25 cellular contexts compared by ENCODE assay signal in genomic region chr1:116775116-116775752, GRCh38. TPM values are rescaled to one million over a fixed set of nuclear protein-coding genes. Genes with fewer than 3 reads are reported as not detected.
A peak's percentile ranks its signal among the peaks of the same experiment; 100 is the strongest.
DNase-seq lines count a peak whose midpoint lies in the region; ATAC-seq, FAIRE-seq and TF ChIP-seq lines count a peak whose summit lies in the region.
"Had no signal": no experiment of that assay in that cellular context is flagged by ENCODE, and none has a peak within 500 bp of the region (broad histone marks: within the 10 kb centered on the region; RNA-seq: fewer than 3 reads in every experiment).

No MANE protein-coding gene starts in this region.

- no peak for TF ChIP-seq POLR2A in GM12878 (IDR thresholded peaks at IDR 0.05; ENCODE audit: low read depth, low read length)

- no peak overlapping the region for H3K9ac ChIP-seq in GM12878 (ENCODE audit: control insufficient read depth, insufficient read depth, low read length)

- no peak overlapping the region for H3K27ac Mint-ChIP-seq in T-helper 2 cell treated with Interferon-gamma antibody and Interleukin-4, amounts not matched to agents 5 μg/mL and 100 μg/mL, for 36 hours
- H3K27ac Mint-ChIP-seq in CD14-positive monocyte (no peak overlapping the region), T-helper 17 cell (peak overlapping the region; percentile 56)

- intact Hi-C loops in CD14-positive monocyte (cut with micrococcal nuclease) = no loop called here
- intact Hi-C loops in GM12878 (cut with micrococcal nuclease; ENCODE audit: unreplicated experiment) = no loop called here
- intact Hi-C loops in upper lobe of right lung (cut with DNase I) = no loop called here

- no peak for FAIRE-seq in GM12878 (lab: Jason Lieb, UNC)
- FAIRE-seq: A549, colon, H1 had no signal

- no TSS peak for BruUV-seq in GM12878 (replicated peaks; lab: Mats Ljungman, UMichigan)

- SMC1A ChIA-PET in GM12878 (lab: Charles Lee; ENCODE audit: uncharacterized antibody, unreplicated experiment) = interaction anchor here (1.4 kb wide), 1 partner anchor 10 kb away, joined by 5 read pairs; no protein-coding TSS in a partner anchor

- H3K4me3 ChIP-seq in GM12878 (no peak overlapping the region), upper lobe of right lung (no peak overlapping the region), SJCRH30 (no peak overlapping the region)
- H3K4me3 ChIP-seq: A549, MG63, psoas muscle had no signal

- no peak overlapping the region for H3K27ac ChIP-seq in GM12878 (ENCODE audit: control insufficient read depth, insufficient read depth)
- no peak overlapping the region for H3K27ac ChIP-seq in upper lobe of right lung
- H3K27ac ChIP-seq in SJCRH30 = no peak overlapping the region
- H3K27ac ChIP-seq: A549, brain microvascular endothelial cell, psoas muscle had no signal

- H3K4me1 ChIP-seq in GM12878 (ENCODE audit: control insufficient read depth, insufficient read depth, low read length) = peaks cover 11% of the 10 kb centered on the region; the same call in 1 of the 2 replicates
- H3K4me1 ChIP-seq in upper lobe of right lung = no peaks in the 10 kb centered on the region
- H3K4me1 ChIP-seq in SJCRH30 = no peaks in the 10 kb centered on the region; the same call in 1 of the 2 replicates
- H3K4me1 ChIP-seq: psoas muscle had no signal

- H3K27me3 ChIP-seq in GM12878 (replicated peaks in 1 of 2; ENCODE audit: control insufficient read depth in 2 of 2, insufficient read depth in 2 of 2, low read length in 1 of 2) (no peaks in the 10 kb centered on the region), upper lobe of right lung (no peaks in the 10 kb centered on the region), SJCRH30 (no peaks in the 10 kb centered on the region)
- H3K27me3 ChIP-seq: brain microvascular endothelial cell had no signal

- ATAC-seq in T-helper 17 cell = no peak
- no peak for ATAC-seq in GM12878
- no peak for ATAC-seq in upper lobe of right lung
- ATAC-seq: A549; effector memory CD8-positive, alpha-beta T cell; left cardiac atrium; psoas muscle had no signal

- peak overlapping the region; percentile 16 for H3K4me3 Mint-ChIP-seq in T-helper 2 cell treated with Interferon-gamma antibody and Interleukin-4, amounts not matched to agents 5 μg/mL and 100 μg/mL, for 36 hours
- peak overlapping the region; percentile 23 to 24 for H3K4me3 Mint-ChIP-seq in CD14-positive monocyte
- H3K4me3 Mint-ChIP-seq in T-helper 17 cell = peak overlapping the region; percentile 7

- in situ Hi-C loops in GM12878 (cut with MboI) = no loop called here

- H2AFZ ChIP-seq in GM12878 (ENCODE audit: control insufficient read depth, low read depth, low read length) = no peak overlapping the region

- TF ChIP-seq CTCF in CD14-positive monocyte (IDR thresholded peaks at IDR 0.05) (no peak), GM12878 (IDR thresholded peaks at IDR 0.05 in 2 of 3, conservative IDR thresholded peaks at IDR 0.05 in 1 of 3; ENCODE audit: control insufficient read depth in 2 of 3, extremely low read depth in 1 of 3, insufficient read depth in 1 of 3, low read depth in 3 of 3, low read length in 3 of 3) (no peak), upper lobe of right lung (IDR thresholded peaks at IDR 0.05) (no peak)

- DNase-seq in T-helper 2 cell treated with Interferon-gamma antibody and Interleukin-4, amounts not matched to agents 5 μg/mL and 100 μg/mL, for 36 hours (ENCODE audit: low spot score) = no peak
- DNase-seq in T-helper 2 cell (no peak), CD14-positive monocyte (ENCODE audit: low spot score) (no peak), T-helper 17 cell (no peak), GM12878 (ENCODE audit: low read depth, low spot score) (no peak), upper lobe of right lung (no peak), SJCRH30 (no peak), NCI-H187 treated with DMSO at 0.1 percent for 48 hours (lab: John Stamatoyannopoulos, UW) (no peak)
- DNase-seq: activated CD4-positive, alpha-beta T cell treated with anti-CD3 and anti-CD28 coated beads for 48 hours; brain microvascular endothelial cell; DMS79 treated with DMSO at 0.1 percent for 48 hours; effector memory CD8-positive, alpha-beta T cell; foreskin melanocyte; left cardiac atrium; MG63; NCI-H1417; NCI-H2107; NCI-H446; psoas muscle; SIG-M5; stimulated activated CD8-positive, alpha-beta memory T cell treated with anti-CD3 and anti-CD28 coated beads, Interleukin-4, amount 100 ng/mL, for 48 hours; substantia nigra had no signal

- H3K9me3 ChIP-seq in T-helper 17 cell (ENCODE audit: control insufficient read depth, low read length, poor library complexity, severe bottlenecking) = no peaks in the 10 kb centered on the region
- H3K9me3 ChIP-seq in GM12878 (replicated peaks; ENCODE audit: control insufficient read depth, insufficient read depth, low read length) = no peaks in the 10 kb centered on the region; the same call in 1 of the 3 replicates
- H3K9me3 ChIP-seq in upper lobe of right lung = no peaks in the 10 kb centered on the region
- H3K9me3 ChIP-seq in SJCRH30 (replicated peaks) = peaks cover 5% of the 10 kb centered on the region; the same call in 1 of the 2 replicates
- H3K9me3 ChIP-seq: A549, MG63, psoas muscle had no signal

- H3K4me1 Mint-ChIP-seq in T-helper 2 cell treated with Interferon-gamma antibody and Interleukin-4, amounts not matched to agents 5 μg/mL and 100 μg/mL, for 36 hours (ENCODE audit: low read depth) = peaks cover 55% of the 10 kb centered on the region
- peaks cover 13% of the 10 kb centered on the region for H3K4me1 Mint-ChIP-seq in CD14-positive monocyte
- H3K4me1 Mint-ChIP-seq in T-helper 17 cell = peaks cover 43% of the 10 kb centered on the region

- H3K27me3 Mint-ChIP-seq in T-helper 2 cell treated with Interferon-gamma antibody and Interleukin-4, amounts not matched to agents 5 μg/mL and 100 μg/mL, for 36 hours (ENCODE audit: low read depth) = no peaks in the 10 kb centered on the region
- H3K27me3 Mint-ChIP-seq in CD14-positive monocyte (ENCODE audit: low read depth in 3 of 3) (peaks cover 3 to 7% (median 7%) of the 10 kb centered on the region in 3 donors), T-helper 17 cell (no peaks in the 10 kb centered on the region)
- H3K27me3 Mint-ChIP-seq: effector memory CD8-positive, alpha-beta T cell had no signal

- H3K4me2 ChIP-seq in GM12878 (ENCODE audit: control insufficient read depth, insufficient read depth) = no peak overlapping the region
- H3K4me2 ChIP-seq: A549 had no signal

- POLR2A ChIA-PET in GM12878 (lab: Charles Lee) = no interaction called here

- H3K36me3 Mint-ChIP-seq in T-helper 2 cell treated with Interferon-gamma antibody and Interleukin-4, amounts not matched to agents 5 μg/mL and 100 μg/mL, for 36 hours (ENCODE audit: low read depth) = peaks cover 30% of the 10 kb centered on the region
- H3K36me3 Mint-ChIP-seq in CD14-positive monocyte (peaks cover 0 to 2% of the 10 kb centered on the region in 2 donors), T-helper 17 cell (ENCODE audit: low read depth) (peaks cover 3% of the 10 kb centered on the region)

- H3K36me3 ChIP-seq in GM12878 (ENCODE audit: control insufficient read depth in 2 of 2, insufficient read depth in 2 of 2, low read length in 1 of 2) (no peaks in the 10 kb centered on the region), upper lobe of right lung (no peaks in the 10 kb centered on the region), SJCRH30 (no peaks in the 10 kb centered on the region)
- H3K36me3 ChIP-seq: brain microvascular endothelial cell, MG63 had no signal

- CTCF ChIA-PET in GM12878 (lab: Yijun Ruan, JAX) = interaction anchor here (12.8 kb wide), 1 partner anchor 35 kb away, joined by 120 read pairs; no protein-coding TSS in a partner anchor

- H3K79me2 ChIP-seq in GM12878 (ENCODE audit: control insufficient read depth, insufficient read depth, low read length) = no peaks in the 10 kb centered on the region

- no peaks in the 10 kb centered on the region for H4K20me1 ChIP-seq in GM12878 (ENCODE audit: control insufficient read depth, insufficient read depth)

- RAD21 ChIA-PET in GM12878 (lab: Charles Lee; ENCODE audit: unreplicated experiment) = no interaction called here

- peaks cover 36% of the 10 kb centered on the region for H3K9me3 Mint-ChIP-seq in T-helper 2 cell treated with Interferon-gamma antibody and Interleukin-4, amounts not matched to agents 5 μg/mL and 100 μg/mL, for 36 hours
- H3K9me3 Mint-ChIP-seq in CD14-positive monocyte = peaks cover 7 to 23% (median 15%) of the 10 kb centered on the region in 7 donors
- H3K9me3 Mint-ChIP-seq: effector memory CD8-positive, alpha-beta T cell had no signal

- no peak for TF ChIP-seq RAD21 in GM12878 (IDR thresholded peaks at IDR 0.05; ENCODE audit: insufficient read depth, low read depth, low read length)

- 79% methylated on average over 29 of the region's 29 CpGs for WGBS in GM12878 (ENCODE audit: insufficient coverage, insufficient replicate concordance, low lambda C conversion rate, missing lambda C conversion rate)

- no peak for TF ChIP-seq EP300 in GM12878 (IDR thresholded peaks at IDR 0.05; ENCODE audit: borderline replicate concordance in 1 of 2, control insufficient read depth in 1 of 2, low read depth in 2 of 2, low read length in 2 of 2)

RNA-seq across cellular contexts. Expression of gene CD2, which starts 21.0 kb away (rescaled TPM):
- polyA plus RNA-seq in CD14-positive monocyte (1 to 10 TPM; 2.1 to 3.6 TPM), GM12878 (2011; rRNA removed) (0.12 and 0.15 TPM in 2 replicates), GM12878 (2014; fragmentation: Illumina TruSeq; extraction: Trizol) (4.2 and 8.8 TPM in 2 replicates), GM12878 (2014; fragmentation: Nextera tagmentation; extraction: Ambion mirVana) (1 to 10 TPM; 3.0 to 4.3 TPM), GM12878 (2014; rRNA removed) (1.8 and 2.7 TPM in 2 replicates), GM12878 (2016; fragmentation: Nextera tagmentation; extraction: Ambion mirVana) (1 to 10 TPM; 1.1 to 1.6 TPM)
- total RNA-seq in T-helper 17 cell (100 to 1,000 TPM; 152 to 172 TPM), GM12878 (2014; rRNA removed) (1.4 and 3.1 TPM in 2 replicates), GM12878 (2014; rRNA removed; fragmentation: Illumina TruSeq; extraction: Trizol) (4.1 and 4.8 TPM in 2 replicates), GM12878 (2021) (2.4 and 2.9 TPM in 2 replicates), upper lobe of right lung (11.4 TPM)
- total RNA-seq in GM12878 (2013; cell fraction: nucleolus; rRNA removed) = 0.67 TPM in 1 of 2 replicates, not detected in the other
- polyA plus RNA-seq in GM12878 (2011; ENCODE audit: low read depth) = not detected
- 0.07 and 0.13 TPM in 2 replicates for polyA plus RNA-seq in GM12878 (2011; cell fraction: cytosol; rRNA removed)
- polyA plus RNA-seq in GM12878 (2011; cell fraction: nucleus; rRNA removed) = 0.15 TPM in 1 of 2 replicates, not detected in the other
- polyA plus RNA-seq in GM12878 (2012) = not detected in 2 replicates
- polyA minus RNA-seq in GM12878 (2011; rRNA and poly(A)+ RNA removed) = 0.15 TPM in 1 of 2 replicates, not detected in the other
- not detected in 2 replicates for polyA minus RNA-seq in GM12878 (2011; cell fraction: cytosol; rRNA and poly(A)+ RNA removed)
- polyA minus RNA-seq in GM12878 (2011; cell fraction: nucleus; rRNA and poly(A)+ RNA removed) = not detected in 2 replicates
- total RNA-seq in SJCRH30 (2014; rRNA removed; shearing (Covaris generic)) = not detected in 2 replicates
- total RNA-seq: H1 had no signal
- polyA plus RNA-seq: A549, H1 had no signal

Comparison
In these comparisons a context has a peak if more than half of its experiments do, and no peak if none do; other contexts are left out.
1. RNA of gene CD2, which starts 21.0 kb away (total RNA-seq): 152 to 172 TPM in T-helper 17 cell; 11.4 TPM in upper lobe of right lung (single experiment), 0.67 to 4.8 TPM in GM12878 and not detected in SJCRH30; every median in the first group is over 10 times any median in the second.
2. Peak in every context shown above with its lines, with median percentiles within 50 percentile points of each other: H3K4me3 Mint-ChIP-seq.